In the genomic region with DNA sequence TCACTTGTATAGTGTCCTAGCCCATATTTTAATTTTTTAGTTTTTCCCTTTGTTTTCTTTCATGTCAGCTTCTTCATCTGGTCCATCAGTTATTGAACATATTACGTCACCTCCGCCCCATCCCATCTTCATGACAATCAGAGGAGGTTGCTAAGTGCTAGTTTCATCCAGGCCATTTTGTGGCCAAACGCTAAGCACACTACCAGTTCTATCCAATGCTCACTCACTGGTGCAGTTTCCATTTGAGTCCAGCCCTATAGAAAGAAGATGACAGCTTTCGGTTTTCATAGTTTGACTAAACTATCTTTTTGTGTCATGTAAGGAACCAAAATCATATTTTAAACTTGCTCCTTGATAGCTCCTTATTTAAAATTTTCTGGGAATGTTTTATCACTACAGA, we compare ENCODE assay signal across 14 cellular contexts.
DNase-seq lines count a peak whose midpoint lies in the region; ATAC-seq lines count a peak whose summit lies in the region.
"Had no signal": no experiment of that assay in that cellular context is flagged by ENCODE, and none has a peak within 500 bp of the region (broad histone marks: within the 10 kb centered on the region; RNA-seq: fewer than 3 reads in every experiment).

No MANE protein-coding gene starts in this region.

- no peak overlapping the region for H3K4me3 Mint-ChIP-seq in T-helper 2 cell treated with Interferon-gamma antibody and Interleukin-4, amounts not matched to agents 5 μg/mL and 100 μg/mL, for 36 hours
- H3K4me3 Mint-ChIP-seq in stimulated activated naive B cell treated with anti-CD40 and anti-IgM and Interleukin-4, amounts not matched to agents 10 μg/mL and 1 μg/mL and 100 μg/mL, for 72 hours: no peak overlapping the region
- H3K4me3 Mint-ChIP-seq: GM23338 had no signal

- H3K36me3 Mint-ChIP-seq in T-helper 2 cell treated with Interferon-gamma antibody and Interleukin-4, amounts not matched to agents 5 μg/mL and 100 μg/mL, for 36 hours (ENCODE audit: low read depth): no peaks in the 10 kb centered on the region
- H3K36me3 Mint-ChIP-seq in stimulated activated naive B cell treated with anti-CD40 and anti-IgM and Interleukin-4, amounts not matched to agents 10 μg/mL and 1 μg/mL and 100 μg/mL, for 72 hours: no peaks in the 10 kb centered on the region

- no peak overlapping the region for H3K27ac Mint-ChIP-seq in T-helper 2 cell treated with Interferon-gamma antibody and Interleukin-4, amounts not matched to agents 5 μg/mL and 100 μg/mL, for 36 hours
- H3K27ac Mint-ChIP-seq in stimulated activated naive B cell treated with anti-CD40 and anti-IgM and Interleukin-4, amounts not matched to agents 10 μg/mL and 1 μg/mL and 100 μg/mL, for 72 hours: no peak overlapping the region
- H3K27ac Mint-ChIP-seq: GM23338 had no signal

- ATAC-seq in GM21360 (IDR thresholded peaks at IDR 0.05; ENCODE audit: unreplicated experiment) (peak; percentile 100), HG02973 (IDR thresholded peaks at IDR 0.05; ENCODE audit: unreplicated experiment) (peak; percentile 100)
- no peak for ATAC-seq in stimulated activated naive B cell treated with anti-CD40 and anti-IgM and Interleukin-4, amounts not matched to agents 10 μg/mL and 1 μg/mL and 100 μg/mL, for 72 hours (replicated peaks)
- ATAC-seq: A549, GM23338, SK-N-SH treated with all-trans-retinoic acid at 6 μM for 48 hours had no signal

- peak; percentile 5 for DNase-seq in activated CD4-positive, alpha-beta T cell treated with anti-CD3 and anti-CD28 coated beads, Interleukin-2, amount 50 U/mL, for 48 hours
- DNase-seq in activated CD4-positive, alpha-beta T cell treated with anti-CD3 and anti-CD28 coated beads for 4 hours: no peak
- DNase-seq in T-helper 2 cell treated with Interferon-gamma antibody and Interleukin-4, amounts not matched to agents 5 μg/mL and 100 μg/mL, for 36 hours (ENCODE audit: low spot score): peak; percentile 4
- DNase-seq in NCI-H2107 treated with DMSO at 0.1 percent for 48 hours (lab: John Stamatoyannopoulos, UW; ENCODE audit: unreplicated experiment) (no peak), NCI-H345 (lab: John Stamatoyannopoulos, UW) (no peak)
- no peak for DNase-seq in stimulated activated naive B cell treated with anti-CD40 and anti-IgM and Interleukin-4, amounts not matched to agents 10 μg/mL and 1 μg/mL and 100 μg/mL, for 72 hours
- DNase-seq: DMS153, NCI-H526 treated with DMSO at 0.1 percent for 48 hours, retina had no signal

- H3K27me3 Mint-ChIP-seq in T-helper 2 cell treated with Interferon-gamma antibody and Interleukin-4, amounts not matched to agents 5 μg/mL and 100 μg/mL, for 36 hours (ENCODE audit: low read depth): peaks cover 8% of the 10 kb centered on the region
- H3K27me3 Mint-ChIP-seq in stimulated activated naive B cell treated with anti-CD40 and anti-IgM and Interleukin-4, amounts not matched to agents 10 μg/mL and 1 μg/mL and 100 μg/mL, for 72 hours: no peaks in the 10 kb centered on the region

- H3K4me1 Mint-ChIP-seq in T-helper 2 cell treated with Interferon-gamma antibody and Interleukin-4, amounts not matched to agents 5 μg/mL and 100 μg/mL, for 36 hours (ENCODE audit: low read depth): no peaks in the 10 kb centered on the region
- H3K4me1 Mint-ChIP-seq in stimulated activated naive B cell treated with anti-CD40 and anti-IgM and Interleukin-4, amounts not matched to agents 10 μg/mL and 1 μg/mL and 100 μg/mL, for 72 hours: no peaks in the 10 kb centered on the region

- H3K9me3 Mint-ChIP-seq in T-helper 2 cell treated with Interferon-gamma antibody and Interleukin-4, amounts not matched to agents 5 μg/mL and 100 μg/mL, for 36 hours: no peaks in the 10 kb centered on the region
- no peaks in the 10 kb centered on the region for H3K9me3 Mint-ChIP-seq in stimulated activated naive B cell treated with anti-CD40 and anti-IgM and Interleukin-4, amounts not matched to agents 10 μg/mL and 1 μg/mL and 100 μg/mL, for 72 hours
- H3K9me3 Mint-ChIP-seq: GM23338 had no signal

Comparison
In these comparisons a context has a peak if more than half of its experiments do, and no peak if none do; other contexts are left out.
1. DNase-seq: peak in activated CD4-positive, alpha-beta T cell treated with anti-CD3 and anti-CD28 coated beads, Interleukin-2, amount 50 U/mL, for 48 hours (2 of 2) and T-helper 2 cell treated with Interferon-gamma antibody and Interleukin-4, amounts not matched to agents 5 μg/mL and 100 μg/mL, for 36 hours (single experiment); none in activated CD4-positive, alpha-beta T cell treated with anti-CD3 and anti-CD28 coated beads for 4 hours (0 of 2), NCI-H2107 treated with DMSO at 0.1 percent for 48 hours (single experiment), stimulated activated naive B cell treated with anti-CD40 and anti-IgM and Interleukin-4, amounts not matched to agents 10 μg/mL and 1 μg/mL and 100 μg/mL, for 72 hours (single experiment) and NCI-H345 (single experiment).
2. ATAC-seq: peak in GM21360 (single experiment) and HG02973 (single experiment); none in stimulated activated naive B cell treated with anti-CD40 and anti-IgM and Interleukin-4, amounts not matched to agents 10 μg/mL and 1 μg/mL and 100 μg/mL, for 72 hours (0 of 2).